39 cellular contexts compared by ENCODE assay signal in the genomic region with DNA sequence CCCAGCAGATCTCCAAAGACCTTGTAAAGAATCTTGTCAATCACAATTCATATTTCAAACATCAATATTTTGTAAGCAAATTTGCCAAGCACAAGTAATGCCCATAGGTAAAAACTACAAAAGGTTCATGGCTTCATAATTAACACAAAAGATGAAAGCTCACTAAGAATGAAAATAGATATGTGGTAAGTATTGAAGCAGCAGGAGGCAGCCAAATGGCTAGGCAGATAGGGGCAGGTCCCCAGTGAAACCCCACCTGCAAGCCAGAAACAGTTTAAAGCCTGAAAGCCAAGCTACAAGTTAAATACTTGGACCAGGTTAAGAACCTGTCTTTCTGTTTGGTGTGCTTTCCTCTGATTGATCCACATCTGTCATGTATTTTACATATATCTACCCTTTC.
"Had no signal": no experiment of that assay in that cellular context is flagged by ENCODE, and none has a peak within 500 bp of the region (broad histone marks: within the 10 kb centered on the region; RNA-seq: fewer than 3 reads in every experiment).

No MANE protein-coding gene starts in this region.

- H3K27ac ChIP-seq: adrenal gland, ascending aorta, body of pancreas, brain microvascular endothelial cell, breast epithelium, cardiac muscle cell, colonic mucosa had no signal

- H3K4me1 ChIP-seq: adrenal gland, ascending aorta, body of pancreas, breast epithelium, colonic mucosa had no signal

- H3K4me1 Mint-ChIP-seq: activated naive CD4-positive, alpha-beta T cell treated with anti-CD3 and anti-CD28 coated beads, Interleukin-2, amount 10 ng/mL, durations not matched to agents 7 days and 5 days; activated naive CD4-positive, alpha-beta T cell treated with anti-CD3 and anti-CD28 coated beads, Interleukin-2, amount 50 U/mL, for 24 hours; activated naive CD8-positive, alpha-beta T cell treated with anti-CD3 and anti-CD28 coated beads for 36 hours; activated naive CD8-positive, alpha-beta T cell treated with anti-CD3 and anti-CD28 coated beads, Interleukin-2, amount 10 ng/mL, durations not matched to agents 7 days and 5 days; activated naive CD8-positive, alpha-beta T cell treated with anti-CD3 and anti-CD28 coated beads, Interleukin-2, amount 50 U/mL, for 24 hours; activated T-helper 17 cell treated with anti-CD3 and anti-CD28 coated beads, Interleukin-2, amount 50 U/mL, for 72 hours; central memory CD8-positive, alpha-beta T cell had no signal

- H3K27ac Mint-ChIP-seq: activated naive CD4-positive, alpha-beta T cell treated with anti-CD3 and anti-CD28 coated beads for 36 hours; activated naive CD4-positive, alpha-beta T cell treated with anti-CD3 and anti-CD28 coated beads, Interleukin-2, amount 10 ng/mL, durations not matched to agents 7 days and 5 days; activated naive CD4-positive, alpha-beta T cell treated with anti-CD3 and anti-CD28 coated beads, Interleukin-2, amount 50 U/mL, for 24 hours; activated naive CD4-positive, alpha-beta T cell treated with anti-CD3 and anti-CD28 coated beads, Interleukin-2, amount 50 U/mL, for 72 hours; activated naive CD8-positive, alpha-beta T cell; activated naive CD8-positive, alpha-beta T cell treated with anti-CD3 and anti-CD28 coated beads for 36 hours; activated naive CD8-positive, alpha-beta T cell treated with anti-CD3 and anti-CD28 coated beads, Interleukin-2, amount 10 ng/mL, durations not matched to agents 7 days and 5 days; activated naive CD8-positive, alpha-beta T cell treated with anti-CD3 and anti-CD28 coated beads, Interleukin-2, amount 50 U/mL, for 24 hours; activated T-cell treated with anti-CD3 and anti-CD28 coated beads, Interleukin-2, amount 50 U/mL, for 72 hours; activated T-helper 1 cell treated with anti-CD3 and anti-CD28 coated beads, Interleukin-12 subunit alpha, Interleukin-12 subunit beta, Interleukin-2, Interleukin-4 antibody, amounts not matched to agents 30 ng/mL and 10 ng/mL and 1 ng/mL, durations not matched to agents 14 hours and 24 hours and 36 hours; activated T-helper 17 cell treated with anti-CD3 and anti-CD28 coated beads, Interleukin-2, amount 50 U/mL, for 72 hours; activated T-helper 2 cell treated with anti-CD3 and anti-CD28 coated beads, Interferon-gamma antibody, Interleukin-2, Interleukin-4, amounts not matched to agents 10 μg/mL and 5 μg/mL and 100 μg/mL, durations not matched to agents 14 hours and 24 hours and 36 hours; brain had no signal

- H3K4me3 ChIP-seq: adrenal gland, ascending aorta, body of pancreas, breast epithelium, cardiac muscle cell, colonic mucosa had no signal

- DNase-seq: activated effector memory CD4-positive, alpha-beta T cell treated with anti-CD3 and anti-CD28 coated beads, Interleukin-2, amount 50 U/mL, for 16 hours; activated effector memory CD4-positive, alpha-beta T cell treated with Interleukin-2 at 50 U/mL for 16 hours; activated gamma-delta T cell; activated gamma-delta T cell treated with Interleukin-2 at 50 U/mL for 16 hours; activated naive CD4-positive, alpha-beta T cell; activated naive CD4-positive, alpha-beta T cell treated with anti-CD3 and anti-CD28 coated beads for 36 hours; activated naive CD4-positive, alpha-beta T cell treated with anti-CD3 and anti-CD28 coated beads, Interleukin-2, amount 10 ng/mL, durations not matched to agents 7 days and 5 days; activated naive CD4-positive, alpha-beta T cell treated with anti-CD3 and anti-CD28 coated beads, Interleukin-2, amount 50 U/mL, for 16 hours; activated naive CD4-positive, alpha-beta T cell treated with Interleukin-2 at 50 U/mL for 16 hours; activated naive CD8-positive, alpha-beta T cell treated with anti-CD3 and anti-CD28 coated beads for 36 hours; activated naive CD8-positive, alpha-beta T cell treated with anti-CD3 and anti-CD28 coated beads, Interleukin-2, amount 10 ng/mL, durations not matched to agents 7 days and 5 days; activated naive CD8-positive, alpha-beta T cell treated with anti-CD3 and anti-CD28 coated beads, Interleukin-2, amount 50 U/mL, for 24 hours; activated T-cell treated with anti-CD3 and anti-CD28 coated beads, Interleukin-2, amount 50 U/mL, for 48 hours; activated T-cell treated with anti-CD3 and anti-CD28 coated beads, Interleukin-2, amount 50 U/mL, for 72 hours; adrenal gland; amniotic stem cell; amygdala; anterior cingulate cortex; aorta; body of pancreas; brain microvascular endothelial cell; caudate nucleus; central memory CD4-positive, alpha-beta T cell; cerebellar nuclear complex; colonic mucosa had no signal

- H3K27me3 Mint-ChIP-seq: activated naive CD4-positive, alpha-beta T cell treated with anti-CD3 and anti-CD28 coated beads, Interleukin-2, amount 10 ng/mL, durations not matched to agents 7 days and 5 days; activated naive CD4-positive, alpha-beta T cell treated with anti-CD3 and anti-CD28 coated beads, Interleukin-2, amount 50 U/mL, for 24 hours; activated naive CD8-positive, alpha-beta T cell; activated naive CD8-positive, alpha-beta T cell treated with anti-CD3 and anti-CD28 coated beads for 36 hours; activated naive CD8-positive, alpha-beta T cell treated with anti-CD3 and anti-CD28 coated beads, Interleukin-2, amount 10 ng/mL, durations not matched to agents 7 days and 5 days; activated naive CD8-positive, alpha-beta T cell treated with anti-CD3 and anti-CD28 coated beads, Interleukin-2, amount 50 U/mL, for 24 hours; activated T-helper 17 cell treated with anti-CD3 and anti-CD28 coated beads, Interleukin-2, amount 50 U/mL, for 72 hours; brain; central memory CD8-positive, alpha-beta T cell had no signal

- FAIRE-seq: astrocyte, bronchial epithelial cell, colon had no signal

- ATAC-seq: activated naive CD4-positive, alpha-beta T cell treated with anti-CD3 and anti-CD28 coated beads, Interleukin-2, amount 50 U/mL, for 72 hours; activated naive CD8-positive, alpha-beta T cell treated with anti-CD3 and anti-CD28 coated beads, Interleukin-2, amount 50 U/mL, for 24 hours; activated T-cell treated with anti-CD3 and anti-CD28 coated beads, Interleukin-2, amount 50 U/mL, for 72 hours; activated T-helper 17 cell treated with anti-CD3 and anti-CD28 coated beads, Interleukin-2, amount 50 U/mL, for 72 hours; body of pancreas had no signal

- H3K36me3 ChIP-seq: adrenal gland, ascending aorta, brain microvascular endothelial cell, breast epithelium, cardiac muscle cell, colonic mucosa had no signal

- H3K4me3 Mint-ChIP-seq: activated naive CD4-positive, alpha-beta T cell treated with anti-CD3 and anti-CD28 coated beads for 36 hours; activated naive CD4-positive, alpha-beta T cell treated with anti-CD3 and anti-CD28 coated beads, Interleukin-2, amount 10 ng/mL, durations not matched to agents 7 days and 5 days; activated naive CD4-positive, alpha-beta T cell treated with anti-CD3 and anti-CD28 coated beads, Interleukin-2, amount 50 U/mL, for 24 hours; activated naive CD8-positive, alpha-beta T cell; activated naive CD8-positive, alpha-beta T cell treated with anti-CD3 and anti-CD28 coated beads for 36 hours; activated naive CD8-positive, alpha-beta T cell treated with anti-CD3 and anti-CD28 coated beads, Interleukin-2, amount 10 ng/mL, durations not matched to agents 7 days and 5 days; activated naive CD8-positive, alpha-beta T cell treated with anti-CD3 and anti-CD28 coated beads, Interleukin-2, amount 50 U/mL, for 24 hours; activated T-cell treated with anti-CD3 and anti-CD28 coated beads, Interleukin-2, amount 50 U/mL, for 72 hours; activated T-helper 1 cell treated with anti-CD3 and anti-CD28 coated beads, Interleukin-12 subunit alpha, Interleukin-12 subunit beta, Interleukin-2, Interleukin-4 antibody, amounts not matched to agents 30 ng/mL and 10 ng/mL and 1 ng/mL, durations not matched to agents 14 hours and 24 hours and 36 hours; activated T-helper 17 cell treated with anti-CD3 and anti-CD28 coated beads, Interleukin-2, amount 50 U/mL, for 72 hours; brain; central memory CD8-positive, alpha-beta T cell had no signal

- H3K9me3 ChIP-seq: adrenal gland, ascending aorta, body of pancreas, breast epithelium, colonic mucosa had no signal

- H3K27me3 ChIP-seq: adrenal gland, ascending aorta, body of pancreas, brain microvascular endothelial cell, breast epithelium, cardiac muscle cell, colonic mucosa had no signal

- H3K36me3 Mint-ChIP-seq: activated naive CD4-positive, alpha-beta T cell treated with anti-CD3 and anti-CD28 coated beads, Interleukin-2, amount 10 ng/mL, durations not matched to agents 7 days and 5 days; activated naive CD4-positive, alpha-beta T cell treated with anti-CD3 and anti-CD28 coated beads, Interleukin-2, amount 50 U/mL, for 24 hours; activated naive CD4-positive, alpha-beta T cell treated with anti-CD3 and anti-CD28 coated beads, Interleukin-2, amount 50 U/mL, for 72 hours; activated naive CD8-positive, alpha-beta T cell; activated naive CD8-positive, alpha-beta T cell treated with anti-CD3 and anti-CD28 coated beads for 36 hours; activated naive CD8-positive, alpha-beta T cell treated with anti-CD3 and anti-CD28 coated beads, Interleukin-2, amount 10 ng/mL, durations not matched to agents 7 days and 5 days; brain had no signal
